Comparison of ENCODE assay signal across 1 cellular context in the genomic region with DNA sequence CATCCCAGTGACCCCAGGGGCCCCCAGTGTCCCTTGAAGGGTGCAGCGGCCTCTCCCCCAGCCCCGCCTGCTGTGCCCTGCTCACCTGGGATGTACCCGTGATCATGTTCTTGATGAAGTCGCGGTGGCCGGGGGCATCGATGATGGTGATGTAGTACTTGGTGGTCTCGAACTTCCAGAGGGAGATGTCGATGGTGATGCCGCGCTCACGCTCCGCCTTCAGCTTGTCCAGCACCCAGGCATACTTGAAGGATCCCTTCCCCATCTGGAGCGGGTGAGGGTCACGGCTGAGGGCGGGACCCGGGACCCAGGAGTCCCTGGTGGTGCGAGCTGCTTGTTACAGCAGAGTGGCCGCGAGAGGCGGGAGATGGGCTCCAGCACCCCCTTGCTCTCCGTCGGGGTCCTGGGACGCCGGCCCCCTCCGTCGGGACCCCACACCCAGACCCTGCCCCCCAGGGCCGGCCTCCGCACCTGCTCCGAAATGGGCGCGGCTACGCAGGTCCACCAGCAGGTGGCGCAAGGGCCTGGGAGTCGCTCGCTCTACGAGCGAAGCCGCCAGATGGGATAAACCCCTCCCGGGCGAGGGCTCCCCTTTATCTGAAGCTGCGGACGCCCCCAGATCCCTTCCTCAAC.
A peak's percentile ranks its signal among the peaks of the same experiment; 100 is the strongest.
TF ChIP-seq lines count a peak whose summit lies in the region.

No MANE protein-coding gene starts in this region.

TF ChIP-seq in HepG2, 621 proteins besides CTCF, POLR2A, EP300 and RAD21 (continues in another document):
- TF ChIP-seq ZNF510 (CRISPR knock-in tag; IDR thresholded peaks at IDR 0.05; ENCODE audit: low read depth) (no peak), ZNF12 (CRISPR knock-in tag; IDR thresholded peaks at IDR 0.05) (no peak), TCF7L2 (IDR thresholded peaks at IDR 0.05; ENCODE audit: low read depth, low read length) (no peak), MAFF (IDR thresholded peaks at IDR 0.05; ENCODE audit: low read depth, low read length) (no peak), ISX (CRISPR knock-in tag; conservative IDR thresholded peaks at IDR 0.05) (no peak), PCBP2 (optimal IDR thresholded peaks at IDR 0.05; ENCODE audit: low read depth, low read length, poor library complexity, severe bottlenecking) (no peak), TBX3 (IDR thresholded peaks at IDR 0.05; ENCODE audit: borderline replicate concordance) (no peak), ZNF782 (CRISPR knock-in tag; IDR thresholded peaks at IDR 0.05; ENCODE audit: borderline replicate concordance) (no peak), ZNF234 (CRISPR knock-in tag; conservative IDR thresholded peaks at IDR 0.05) (no peak), ZNF10 (CRISPR knock-in tag; IDR thresholded peaks at IDR 0.05; ENCODE audit: borderline replicate concordance, low read depth) (no peak), TAF15 (IDR thresholded peaks at IDR 0.05; ENCODE audit: low read depth, low read length, poor library complexity, severe bottlenecking) (no peak), ZNF496 (CRISPR knock-in tag; IDR thresholded peaks at IDR 0.05; ENCODE audit: insufficient replicate concordance) (no peak), ETV5 (CRISPR knock-in tag; IDR thresholded peaks at IDR 0.05; ENCODE audit: borderline replicate concordance) (no peak), NFE2L1 (CRISPR knock-in tag; IDR thresholded peaks at IDR 0.05; ENCODE audit: borderline replicate concordance) (no peak), ZNF724P (CRISPR knock-in tag; IDR thresholded peaks at IDR 0.05; ENCODE audit: borderline replicate concordance) (no peak), ZNF547 (CRISPR knock-in tag; IDR thresholded peaks at IDR 0.05) (no peak), FOXJ3 (CRISPR knock-in tag; IDR thresholded peaks at IDR 0.05; ENCODE audit: borderline replicate concordance) (no peak), ATM (IDR thresholded peaks at IDR 0.05; ENCODE audit: borderline replicate concordance) (no peak), ZNF780A (CRISPR knock-in tag; IDR thresholded peaks at IDR 0.05) (no peak), IKZF4 (CRISPR knock-in tag; IDR thresholded peaks at IDR 0.05; ENCODE audit: borderline replicate concordance, low read depth, not compliant biosample characterization) (no peak), POGZ (CRISPR knock-in tag; IDR thresholded peaks at IDR 0.05) (no peak), ZNF766 (CRISPR knock-in tag; IDR thresholded peaks at IDR 0.05; ENCODE audit: borderline replicate concordance) (no peak)
- TF ChIP-seq, protein P1, sequence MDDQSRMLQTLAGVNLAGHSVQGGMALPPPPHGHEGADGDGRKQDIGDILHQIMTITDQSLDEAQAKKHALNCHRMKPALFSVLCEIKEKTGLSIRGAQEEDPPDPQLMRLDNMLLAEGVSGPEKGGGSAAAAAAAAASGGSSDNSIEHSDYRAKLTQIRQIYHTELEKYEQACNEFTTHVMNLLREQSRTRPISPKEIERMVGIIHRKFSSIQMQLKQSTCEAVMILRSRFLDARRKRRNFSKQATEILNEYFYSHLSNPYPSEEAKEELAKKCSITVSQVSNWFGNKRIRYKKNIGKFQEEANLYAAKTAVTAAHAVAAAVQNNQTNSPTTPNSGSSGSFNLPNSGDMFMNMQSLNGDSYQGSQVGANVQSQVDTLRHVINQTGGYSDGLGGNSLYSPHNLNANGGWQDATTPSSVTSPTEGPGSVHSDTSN (CRISPR knock-in tag; IDR thresholded peaks at IDR 0.05; ENCODE audit: borderline replicate concordance): no peak
- TF ChIP-seq, protein P2, sequence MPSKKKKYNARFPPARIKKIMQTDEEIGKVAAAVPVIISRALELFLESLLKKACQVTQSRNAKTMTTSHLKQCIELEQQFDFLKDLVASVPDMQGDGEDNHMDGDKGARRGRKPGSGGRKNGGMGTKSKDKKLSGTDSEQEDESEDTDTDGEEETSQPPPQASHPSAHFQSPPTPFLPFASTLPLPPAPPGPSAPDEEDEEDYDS (CRISPR knock-in tag; IDR thresholded peaks at IDR 0.05): no peak
- TF ChIP-seq, protein P3, sequence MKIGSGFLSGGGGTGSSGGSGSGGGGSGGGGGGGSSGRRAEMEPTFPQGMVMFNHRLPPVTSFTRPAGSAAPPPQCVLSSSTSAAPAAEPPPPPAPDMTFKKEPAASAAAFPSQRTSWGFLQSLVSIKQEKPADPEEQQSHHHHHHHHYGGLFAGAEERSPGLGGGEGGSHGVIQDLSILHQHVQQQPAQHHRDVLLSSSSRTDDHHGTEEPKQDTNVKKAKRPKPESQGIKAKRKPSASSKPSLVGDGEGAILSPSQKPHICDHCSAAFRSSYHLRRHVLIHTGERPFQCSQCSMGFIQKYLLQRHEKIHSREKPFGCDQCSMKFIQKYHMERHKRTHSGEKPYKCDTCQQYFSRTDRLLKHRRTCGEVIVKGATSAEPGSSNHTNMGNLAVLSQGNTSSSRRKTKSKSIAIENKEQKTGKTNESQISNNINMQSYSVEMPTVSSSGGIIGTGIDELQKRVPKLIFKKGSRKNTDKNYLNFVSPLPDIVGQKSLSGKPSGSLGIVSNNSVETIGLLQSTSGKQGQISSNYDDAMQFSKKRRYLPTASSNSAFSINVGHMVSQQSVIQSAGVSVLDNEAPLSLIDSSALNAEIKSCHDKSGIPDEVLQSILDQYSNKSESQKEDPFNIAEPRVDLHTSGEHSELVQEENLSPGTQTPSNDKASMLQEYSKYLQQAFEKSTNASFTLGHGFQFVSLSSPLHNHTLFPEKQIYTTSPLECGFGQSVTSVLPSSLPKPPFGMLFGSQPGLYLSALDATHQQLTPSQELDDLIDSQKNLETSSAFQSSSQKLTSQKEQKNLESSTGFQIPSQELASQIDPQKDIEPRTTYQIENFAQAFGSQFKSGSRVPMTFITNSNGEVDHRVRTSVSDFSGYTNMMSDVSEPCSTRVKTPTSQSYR (CRISPR knock-in tag; IDR thresholded peaks at IDR 0.05; ENCODE audit: borderline replicate concordance): peak; percentile 14; the same call in 1 of the 2 replicates
- TF ChIP-seq, protein P4, sequence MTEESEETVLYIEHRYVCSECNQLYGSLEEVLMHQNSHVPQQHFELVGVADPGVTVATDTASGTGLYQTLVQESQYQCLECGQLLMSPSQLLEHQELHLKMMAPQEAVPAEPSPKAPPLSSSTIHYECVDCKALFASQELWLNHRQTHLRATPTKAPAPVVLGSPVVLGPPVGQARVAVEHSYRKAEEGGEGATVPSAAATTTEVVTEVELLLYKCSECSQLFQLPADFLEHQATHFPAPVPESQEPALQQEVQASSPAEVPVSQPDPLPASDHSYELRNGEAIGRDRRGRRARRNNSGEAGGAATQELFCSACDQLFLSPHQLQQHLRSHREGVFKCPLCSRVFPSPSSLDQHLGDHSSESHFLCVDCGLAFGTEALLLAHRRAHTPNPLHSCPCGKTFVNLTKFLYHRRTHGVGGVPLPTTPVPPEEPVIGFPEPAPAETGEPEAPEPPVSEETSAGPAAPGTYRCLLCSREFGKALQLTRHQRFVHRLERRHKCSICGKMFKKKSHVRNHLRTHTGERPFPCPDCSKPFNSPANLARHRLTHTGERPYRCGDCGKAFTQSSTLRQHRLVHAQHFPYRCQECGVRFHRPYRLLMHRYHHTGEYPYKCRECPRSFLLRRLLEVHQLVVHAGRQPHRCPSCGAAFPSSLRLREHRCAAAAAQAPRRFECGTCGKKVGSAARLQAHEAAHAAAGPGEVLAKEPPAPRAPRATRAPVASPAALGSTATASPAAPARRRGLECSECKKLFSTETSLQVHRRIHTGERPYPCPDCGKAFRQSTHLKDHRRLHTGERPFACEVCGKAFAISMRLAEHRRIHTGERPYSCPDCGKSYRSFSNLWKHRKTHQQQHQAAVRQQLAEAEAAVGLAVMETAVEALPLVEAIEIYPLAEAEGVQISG (CRISPR knock-in tag; IDR thresholded peaks at IDR 0.05): no peak
- TF ChIP-seq, protein P5, sequence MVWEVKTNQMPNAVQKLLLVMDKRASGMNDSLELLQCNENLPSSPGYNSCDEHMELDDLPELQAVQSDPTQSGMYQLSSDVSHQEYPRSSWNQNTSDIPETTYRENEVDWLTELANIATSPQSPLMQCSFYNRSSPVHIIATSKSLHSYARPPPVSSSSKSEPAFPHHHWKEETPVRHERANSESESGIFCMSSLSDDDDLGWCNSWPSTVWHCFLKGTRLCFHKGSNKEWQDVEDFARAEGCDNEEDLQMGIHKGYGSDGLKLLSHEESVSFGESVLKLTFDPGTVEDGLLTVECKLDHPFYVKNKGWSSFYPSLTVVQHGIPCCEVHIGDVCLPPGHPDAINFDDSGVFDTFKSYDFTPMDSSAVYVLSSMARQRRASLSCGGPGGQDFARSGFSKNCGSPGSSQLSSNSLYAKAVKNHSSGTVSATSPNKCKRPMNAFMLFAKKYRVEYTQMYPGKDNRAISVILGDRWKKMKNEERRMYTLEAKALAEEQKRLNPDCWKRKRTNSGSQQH (CRISPR knock-in tag; IDR thresholded peaks at IDR 0.05; ENCODE audit: low read depth): no peak
- TF ChIP-seq, protein P6, sequence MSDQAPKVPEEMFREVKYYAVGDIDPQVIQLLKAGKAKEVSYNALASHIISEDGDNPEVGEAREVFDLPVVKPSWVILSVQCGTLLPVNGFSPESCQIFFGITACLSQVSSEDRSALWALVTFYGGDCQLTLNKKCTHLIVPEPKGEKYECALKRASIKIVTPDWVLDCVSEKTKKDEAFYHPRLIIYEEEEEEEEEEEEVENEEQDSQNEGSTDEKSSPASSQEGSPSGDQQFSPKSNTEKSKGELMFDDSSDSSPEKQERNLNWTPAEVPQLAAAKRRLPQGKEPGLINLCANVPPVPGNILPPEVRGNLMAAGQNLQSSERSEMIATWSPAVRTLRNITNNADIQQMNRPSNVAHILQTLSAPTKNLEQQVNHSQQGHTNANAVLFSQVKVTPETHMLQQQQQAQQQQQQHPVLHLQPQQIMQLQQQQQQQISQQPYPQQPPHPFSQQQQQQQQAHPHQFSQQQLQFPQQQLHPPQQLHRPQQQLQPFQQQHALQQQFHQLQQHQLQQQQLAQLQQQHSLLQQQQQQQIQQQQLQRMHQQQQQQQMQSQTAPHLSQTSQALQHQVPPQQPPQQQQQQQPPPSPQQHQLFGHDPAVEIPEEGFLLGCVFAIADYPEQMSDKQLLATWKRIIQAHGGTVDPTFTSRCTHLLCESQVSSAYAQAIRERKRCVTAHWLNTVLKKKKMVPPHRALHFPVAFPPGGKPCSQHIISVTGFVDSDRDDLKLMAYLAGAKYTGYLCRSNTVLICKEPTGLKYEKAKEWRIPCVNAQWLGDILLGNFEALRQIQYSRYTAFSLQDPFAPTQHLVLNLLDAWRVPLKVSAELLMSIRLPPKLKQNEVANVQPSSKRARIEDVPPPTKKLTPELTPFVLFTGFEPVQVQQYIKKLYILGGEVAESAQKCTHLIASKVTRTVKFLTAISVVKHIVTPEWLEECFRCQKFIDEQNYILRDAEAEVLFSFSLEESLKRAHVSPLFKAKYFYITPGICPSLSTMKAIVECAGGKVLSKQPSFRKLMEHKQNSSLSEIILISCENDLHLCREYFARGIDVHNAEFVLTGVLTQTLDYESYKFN (CRISPR knock-in tag; conservative IDR thresholded peaks at IDR 0.05): no peak
- TF ChIP-seq, protein P7, sequence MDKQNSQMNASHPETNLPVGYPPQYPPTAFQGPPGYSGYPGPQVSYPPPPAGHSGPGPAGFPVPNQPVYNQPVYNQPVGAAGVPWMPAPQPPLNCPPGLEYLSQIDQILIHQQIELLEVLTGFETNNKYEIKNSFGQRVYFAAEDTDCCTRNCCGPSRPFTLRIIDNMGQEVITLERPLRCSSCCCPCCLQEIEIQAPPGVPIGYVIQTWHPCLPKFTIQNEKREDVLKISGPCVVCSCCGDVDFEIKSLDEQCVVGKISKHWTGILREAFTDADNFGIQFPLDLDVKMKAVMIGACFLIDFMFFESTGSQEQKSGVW (CRISPR knock-in tag; IDR thresholded peaks at IDR 0.05; ENCODE audit: borderline replicate concordance): no peak
- TF ChIP-seq, protein P8, sequence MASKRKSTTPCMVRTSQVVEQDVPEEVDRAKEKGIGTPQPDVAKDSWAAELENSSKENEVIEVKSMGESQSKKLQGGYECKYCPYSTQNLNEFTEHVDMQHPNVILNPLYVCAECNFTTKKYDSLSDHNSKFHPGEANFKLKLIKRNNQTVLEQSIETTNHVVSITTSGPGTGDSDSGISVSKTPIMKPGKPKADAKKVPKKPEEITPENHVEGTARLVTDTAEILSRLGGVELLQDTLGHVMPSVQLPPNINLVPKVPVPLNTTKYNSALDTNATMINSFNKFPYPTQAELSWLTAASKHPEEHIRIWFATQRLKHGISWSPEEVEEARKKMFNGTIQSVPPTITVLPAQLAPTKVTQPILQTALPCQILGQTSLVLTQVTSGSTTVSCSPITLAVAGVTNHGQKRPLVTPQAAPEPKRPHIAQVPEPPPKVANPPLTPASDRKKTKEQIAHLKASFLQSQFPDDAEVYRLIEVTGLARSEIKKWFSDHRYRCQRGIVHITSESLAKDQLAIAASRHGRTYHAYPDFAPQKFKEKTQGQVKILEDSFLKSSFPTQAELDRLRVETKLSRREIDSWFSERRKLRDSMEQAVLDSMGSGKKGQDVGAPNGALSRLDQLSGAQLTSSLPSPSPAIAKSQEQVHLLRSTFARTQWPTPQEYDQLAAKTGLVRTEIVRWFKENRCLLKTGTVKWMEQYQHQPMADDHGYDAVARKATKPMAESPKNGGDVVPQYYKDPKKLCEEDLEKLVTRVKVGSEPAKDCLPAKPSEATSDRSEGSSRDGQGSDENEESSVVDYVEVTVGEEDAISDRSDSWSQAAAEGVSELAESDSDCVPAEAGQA (IDR thresholded peaks at IDR 0.05; ENCODE audit: low read depth): no peak
- TF ChIP-seq, protein P8 (CRISPR knock-in tag; IDR thresholded peaks at IDR 0.05; ENCODE audit: borderline replicate concordance): no peak
- TF ChIP-seq, protein P9, sequence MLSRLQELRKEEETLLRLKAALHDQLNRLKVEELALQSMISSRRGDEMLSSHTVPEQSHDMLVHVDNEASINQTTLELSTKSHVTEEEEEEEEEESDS (CRISPR knock-in tag; IDR thresholded peaks at IDR 0.05; ENCODE audit: borderline replicate concordance): no peak
- TF ChIP-seq, protein P10, sequence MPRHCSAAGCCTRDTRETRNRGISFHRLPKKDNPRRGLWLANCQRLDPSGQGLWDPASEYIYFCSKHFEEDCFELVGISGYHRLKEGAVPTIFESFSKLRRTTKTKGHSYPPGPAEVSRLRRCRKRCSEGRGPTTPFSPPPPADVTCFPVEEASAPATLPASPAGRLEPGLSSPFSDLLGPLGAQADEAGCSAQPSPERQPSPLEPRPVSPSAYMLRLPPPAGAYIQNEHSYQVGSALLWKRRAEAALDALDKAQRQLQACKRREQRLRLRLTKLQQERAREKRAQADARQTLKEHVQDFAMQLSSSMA (CRISPR knock-in tag; IDR thresholded peaks at IDR 0.05): no peak
- TF ChIP-seq, protein P11, sequence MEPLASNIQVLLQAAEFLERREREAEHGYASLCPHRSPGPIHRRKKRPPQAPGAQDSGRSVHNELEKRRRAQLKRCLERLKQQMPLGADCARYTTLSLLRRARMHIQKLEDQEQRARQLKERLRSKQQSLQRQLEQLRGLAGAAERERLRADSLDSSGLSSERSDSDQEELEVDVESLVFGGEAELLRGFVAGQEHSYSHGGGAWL (CRISPR knock-in tag; IDR thresholded peaks at IDR 0.05): no peak; the same call in 1 of the 2 replicates
